ENCODE assay signal across 26 cellular contexts in the genomic region with DNA sequence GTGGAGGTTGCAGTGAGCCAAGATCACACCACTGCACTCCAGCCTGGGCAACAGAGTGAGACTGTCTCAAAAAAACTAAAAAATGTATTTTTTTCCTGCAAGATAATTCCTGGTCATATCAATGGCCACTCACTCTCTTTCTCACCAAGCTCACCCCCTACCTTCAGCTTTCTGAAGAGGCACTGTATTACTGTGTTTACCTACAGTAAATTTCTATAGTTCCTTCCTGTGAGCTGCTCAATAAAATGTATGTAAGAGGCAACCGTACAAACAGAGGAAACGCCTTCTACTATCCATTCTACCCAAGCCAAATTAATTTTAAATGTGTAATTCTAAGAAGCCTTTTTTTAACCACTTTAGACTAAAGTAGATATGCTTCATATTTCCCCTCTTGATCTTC.
"Had no signal": no experiment of that assay in that cellular context is flagged by ENCODE, and none has a peak within 500 bp of the region (broad histone marks: within the 10 kb centered on the region; RNA-seq: fewer than 3 reads in every experiment).

No MANE protein-coding gene starts in this region.

- H3K9ac ChIP-seq: parathyroid adenoma had no signal

- H3K4me3 ChIP-seq: ovary, psoas muscle, right lobe of liver, sigmoid colon, stomach, thoracic aorta, thyroid gland, tibial nerve, upper lobe of right lung, uterus had no signal

- H2AFZ ChIP-seq: parathyroid adenoma had no signal

- H3K27me3 ChIP-seq: ovary, right lobe of liver, sigmoid colon, stomach, thyroid gland, tibial nerve, upper lobe of right lung, uterus had no signal

- H3K27ac ChIP-seq: ovary, parathyroid adenoma, psoas muscle, right lobe of liver, sigmoid colon, stomach, thoracic aorta, thyroid gland, tibial nerve, upper lobe of right lung, uterus had no signal

- H3K4me1 ChIP-seq: parathyroid adenoma, psoas muscle, right lobe of liver, thyroid gland, uterus had no signal

- H3K79me2 ChIP-seq: parathyroid adenoma had no signal

- DNase-seq: naive thymus-derived CD8-positive, alpha-beta T cell; nephron progenitor cell; occipital lobe; ovary; posterior cingulate gyrus; psoas muscle; right cardiac atrium; right lobe of liver; sigmoid colon; small intestine; stimulated activated CD4-positive, alpha-beta T cell treated with anti-CD3 and anti-CD28 coated beads, Interleukin-15, amount 100 ng/mL, for 24 hours; stimulated activated CD4-positive, alpha-beta T cell treated with anti-CD3 and anti-CD28 coated beads, Interleukin-2, amount 100 ng/mL, for 24 hours; stimulated activated CD4-positive, alpha-beta T cell treated with anti-CD3 and anti-CD28 coated beads, Interleukin-2, amount 100 ng/mL, for 48 hours; stimulated activated CD4-positive, alpha-beta T cell treated with anti-CD3 and anti-CD28 coated beads, Interleukin-4, amount 100 ng/mL, for 24 hours; stimulated activated naive B cell treated with anti-CD40 and anti-IgM and Interleukin-4, amounts not matched to agents 10 μg/mL and 1 μg/mL and 100 μg/mL, for 72 hours; stimulated activated naive CD4-positive, alpha-beta T cell treated with Interleukin-2 at 50 U/mL for 16 hours; stomach; thyroid gland; trophoblast cell; upper lobe of right lung; uterus had no signal

- H3K36me3 ChIP-seq: ovary, right lobe of liver, sigmoid colon, stomach, thoracic aorta, thyroid gland, tibial nerve, upper lobe of right lung, uterus had no signal

- H3K9me3 ChIP-seq: ovary, psoas muscle, right lobe of liver, sigmoid colon, stomach, thoracic aorta, thyroid gland, tibial nerve, upper lobe of right lung, uterus had no signal

- ATAC-seq: naive thymus-derived CD8-positive, alpha-beta T cell; natural killer cell treated with Interleukin-12 subunit alpha and Interleukin-12 subunit beta and Interleukin-15 and Interleukin-18, amount 100 ng/mL, for 72 hours; psoas muscle; right cardiac atrium; right lobe of liver; stimulated activated effector memory CD8-positive, alpha-beta T cell treated with anti-CD3 and anti-CD28 coated beads, Interleukin-12 subunit alpha, Interleukin-12 subunit beta, amount 100 ng/mL, for 72 hours; stimulated activated naive B cell treated with anti-CD40 and anti-IgM and Interleukin-4, amounts not matched to agents 10 μg/mL and 1 μg/mL and 100 μg/mL, for 72 hours; upper lobe of right lung had no signal
